Comparison of ENCODE assay signal across 9 cellular contexts in the genomic region with DNA sequence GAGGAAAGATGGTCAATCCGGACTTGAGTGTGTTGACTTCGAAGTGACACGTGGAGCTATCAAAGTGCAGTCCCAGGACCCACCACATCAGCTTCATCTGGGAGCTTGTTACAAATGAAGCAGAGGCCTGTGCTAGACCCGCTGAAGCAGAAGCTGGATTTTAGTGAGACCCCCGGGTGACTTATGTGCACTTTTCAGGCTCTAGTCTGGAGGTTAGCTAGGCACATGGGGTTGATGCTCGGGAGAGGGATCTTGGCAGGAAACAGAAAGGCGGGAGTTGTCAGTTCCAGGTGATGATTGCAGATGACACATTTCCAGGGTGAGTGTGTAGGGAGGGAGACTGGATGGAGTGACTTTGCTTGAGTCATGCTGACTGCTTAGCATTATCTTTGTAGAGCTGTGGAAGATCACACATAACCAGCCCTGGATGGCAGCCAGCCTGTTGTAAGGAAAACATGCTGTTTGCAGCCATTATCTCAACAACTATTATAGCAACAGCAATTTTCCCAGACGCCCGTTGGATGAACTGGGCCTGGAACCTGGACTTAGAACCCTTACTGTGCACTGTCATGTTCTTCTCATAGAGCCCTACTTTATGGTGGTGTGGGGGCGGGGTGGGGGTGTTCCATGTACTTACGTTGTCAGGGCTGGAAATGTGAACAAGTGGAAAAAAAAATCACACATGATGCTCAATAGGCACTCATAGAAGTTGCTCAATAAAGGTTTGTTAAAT.
DNase-seq lines count a peak whose midpoint lies in the region; ATAC-seq lines count a peak whose summit lies in the region.
"Had no signal": no experiment of that assay in that cellular context is flagged by ENCODE, and none has a peak within 500 bp of the region (broad histone marks: within the 10 kb centered on the region; RNA-seq: fewer than 3 reads in every experiment).

No MANE protein-coding gene starts in this region.

- no peak overlapping the region for H3K4me3 ChIP-seq in adipocyte (ENCODE audit: low read length)

- ATAC-seq in left cardiac atrium (peak; percentile 96 to 98), GM21529 (IDR thresholded peaks at IDR 0.05; ENCODE audit: unreplicated experiment) (no peak)

- H3K4me1 ChIP-seq in adipocyte (ENCODE audit: control insufficient read depth, insufficient read depth, low read length) = no peaks in the 10 kb centered on the region

- no peaks in the 10 kb centered on the region for H3K27me3 ChIP-seq in adipocyte (replicated peaks; ENCODE audit: control insufficient read depth, insufficient read depth, low read length)

- no peaks in the 10 kb centered on the region for H3K36me3 ChIP-seq in adipocyte (ENCODE audit: control insufficient read depth, insufficient read depth, low read length, severe bottlenecking)

- H3K9me3 ChIP-seq in adipocyte (ENCODE audit: control insufficient read depth, low read length) = no peaks in the 10 kb centered on the region

- H3K9ac ChIP-seq in adipocyte (ENCODE audit: low read length) = no peak overlapping the region

- intact Hi-C loops in left cardiac atrium (cut with DNase I) = no loop called here

- peak; percentile 57 for DNase-seq in HK-2 (ENCODE audit: unreplicated experiment)
- peak; percentile 48 for DNase-seq in adipocyte (ENCODE audit: low read depth)
- peak; percentile 92 for DNase-seq in left cardiac atrium
- DNase-seq in stromal cell of bone marrow (ENCODE audit: low read depth) = peak; percentile 84
- no peak for DNase-seq in stimulated activated CD4-positive, alpha-beta T cell treated with anti-CD3 and anti-CD28 coated beads, Interleukin-12 subunit alpha, Interleukin-12 subunit beta, amount 100 ng/mL, for 4 hours
- no peak for DNase-seq in activated T-cell treated with anti-CD3 and anti-CD28 coated beads, Interleukin-2, amount 50 U/mL, for 1 hour
- DNase-seq: activated effector memory CD4-positive, alpha-beta T cell treated with Interleukin-2 at 50 U/mL for 16 hours; SIG-M5 had no signal

Comparison
In these comparisons a context has a peak if more than half of its experiments do, and no peak if none do; other contexts are left out.
1. DNase-seq: peak in HK-2 (single experiment), adipocyte (single experiment), left cardiac atrium (single experiment) and stromal cell of bone marrow (single experiment); none in stimulated activated CD4-positive, alpha-beta T cell treated with anti-CD3 and anti-CD28 coated beads, Interleukin-12 subunit alpha, Interleukin-12 subunit beta, amount 100 ng/mL, for 4 hours (single experiment) and activated T-cell treated with anti-CD3 and anti-CD28 coated beads, Interleukin-2, amount 50 U/mL, for 1 hour (single experiment).